1 cellular context compared by ENCODE assay signal in the genomic region with DNA sequence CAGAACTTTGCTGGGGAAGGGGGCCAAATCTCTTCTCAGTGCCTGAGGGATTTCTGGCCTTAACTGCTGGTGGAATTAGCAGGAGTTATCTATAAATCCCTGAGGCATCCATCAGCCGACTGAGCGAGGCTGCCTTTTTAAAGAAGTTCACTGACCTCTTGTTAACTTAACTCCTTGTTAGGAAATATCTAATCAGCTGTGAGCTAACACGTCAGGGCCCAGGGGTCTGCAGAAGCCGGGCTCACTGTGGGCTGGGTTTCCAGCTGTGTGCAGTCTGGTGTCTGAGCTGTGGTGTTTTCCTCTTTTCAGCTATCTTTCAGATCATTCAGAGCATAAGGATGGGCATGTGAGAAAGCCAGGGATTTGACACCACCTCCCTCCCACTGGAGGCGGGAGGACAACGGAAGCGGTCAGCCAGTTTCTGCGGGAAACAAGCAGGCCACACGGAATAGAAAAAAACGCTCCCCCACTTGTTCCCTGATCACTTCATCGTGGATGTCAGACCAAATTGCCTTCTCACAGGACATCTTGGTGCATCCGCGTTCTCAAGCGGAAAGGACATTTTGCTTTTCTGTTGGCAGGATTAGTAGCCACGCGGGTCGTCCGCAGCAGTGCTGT.
TF ChIP-seq lines count a peak whose summit lies in the region.

No MANE protein-coding gene starts in this region.

TF ChIP-seq in K562, 482 proteins besides CTCF, POLR2A, EP300 and RAD21 (continued from another document and continues in another):
- TF ChIP-seq HMBOX1 (IDR thresholded peaks at IDR 0.05) (0 out of 2 replicates have a peak, but pooled peaks have one; percentile 24), ZBED1 (IDR thresholded peaks at IDR 0.05) (no peak), KLF13 (tag; IDR thresholded peaks at IDR 0.05; ENCODE audit: borderline replicate concordance, low read depth) (no peak), IRF9 (tag; IDR thresholded peaks at IDR 0.05) (no peak), CBFA2T2 (conservative IDR thresholded peaks at IDR 0.05) (peak; percentile 28; the same call in 1 of the 2 replicates), EP400 (IDR thresholded peaks at IDR 0.05) (no peak), HBP1 (CRISPR knock-in tag; IDR thresholded peaks at IDR 0.05) (no peak), ZNF212 (CRISPR knock-in tag; IDR thresholded peaks at IDR 0.05) (no peak), ETV1 (tag; conservative IDR thresholded peaks at IDR 0.05; ENCODE audit: low read depth) (peak; percentile 60), NR3C1 (CRISPR knock-in tag; IDR thresholded peaks at IDR 0.05) (no peak), HDAC3 (IDR thresholded peaks at IDR 0.05; ENCODE audit: borderline replicate concordance, partially characterized antibody) (no peak), MAFF (IDR thresholded peaks at IDR 0.05; ENCODE audit: low read length) (no peak), TEAD4 (IDR thresholded peaks at IDR 0.05; ENCODE audit: low read length) (no peak), TEAD4 (CRISPR knock-in tag; IDR thresholded peaks at IDR 0.05; ENCODE audit: borderline replicate concordance) (no peak), ZNF197 (CRISPR knock-in tag; IDR thresholded peaks at IDR 0.05; ENCODE audit: low read depth) (no peak), POLR2H (tag; IDR thresholded peaks at IDR 0.05; ENCODE audit: low read depth) (no peak), ZBTB1 (CRISPR knock-in tag; IDR thresholded peaks at IDR 0.05; ENCODE audit: borderline replicate concordance, low read depth) (no peak), ZNF584 (CRISPR knock-in tag; IDR thresholded peaks at IDR 0.05; ENCODE audit: low read depth) (no peak), MGA (IDR thresholded peaks at IDR 0.05) (peak; percentile 67), RBM34 (IDR thresholded peaks at IDR 0.05; ENCODE audit: borderline replicate concordance, insufficient read depth, low read length) (no peak), TFAM (CRISPR knock-in tag; conservative IDR thresholded peaks at IDR 0.05) (no peak), ZNF408 (CRISPR knock-in tag; IDR thresholded peaks at IDR 0.05; ENCODE audit: low read depth) (no peak), CUX1 (CRISPR knock-in tag; IDR thresholded peaks at IDR 0.05) (0 out of 2 replicates have a peak, but pooled peaks have one; percentile 26)
- TF ChIP-seq, protein P1, sequence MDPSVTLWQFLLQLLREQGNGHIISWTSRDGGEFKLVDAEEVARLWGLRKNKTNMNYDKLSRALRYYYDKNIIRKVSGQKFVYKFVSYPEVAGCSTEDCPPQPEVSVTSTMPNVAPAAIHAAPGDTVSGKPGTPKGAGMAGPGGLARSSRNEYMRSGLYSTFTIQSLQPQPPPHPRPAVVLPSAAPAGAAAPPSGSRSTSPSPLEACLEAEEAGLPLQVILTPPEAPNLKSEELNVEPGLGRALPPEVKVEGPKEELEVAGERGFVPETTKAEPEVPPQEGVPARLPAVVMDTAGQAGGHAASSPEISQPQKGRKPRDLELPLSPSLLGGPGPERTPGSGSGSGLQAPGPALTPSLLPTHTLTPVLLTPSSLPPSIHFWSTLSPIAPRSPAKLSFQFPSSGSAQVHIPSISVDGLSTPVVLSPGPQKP (CRISPR knock-in tag; IDR thresholded peaks at IDR 0.05): no peak
- TF ChIP-seq, protein P2, sequence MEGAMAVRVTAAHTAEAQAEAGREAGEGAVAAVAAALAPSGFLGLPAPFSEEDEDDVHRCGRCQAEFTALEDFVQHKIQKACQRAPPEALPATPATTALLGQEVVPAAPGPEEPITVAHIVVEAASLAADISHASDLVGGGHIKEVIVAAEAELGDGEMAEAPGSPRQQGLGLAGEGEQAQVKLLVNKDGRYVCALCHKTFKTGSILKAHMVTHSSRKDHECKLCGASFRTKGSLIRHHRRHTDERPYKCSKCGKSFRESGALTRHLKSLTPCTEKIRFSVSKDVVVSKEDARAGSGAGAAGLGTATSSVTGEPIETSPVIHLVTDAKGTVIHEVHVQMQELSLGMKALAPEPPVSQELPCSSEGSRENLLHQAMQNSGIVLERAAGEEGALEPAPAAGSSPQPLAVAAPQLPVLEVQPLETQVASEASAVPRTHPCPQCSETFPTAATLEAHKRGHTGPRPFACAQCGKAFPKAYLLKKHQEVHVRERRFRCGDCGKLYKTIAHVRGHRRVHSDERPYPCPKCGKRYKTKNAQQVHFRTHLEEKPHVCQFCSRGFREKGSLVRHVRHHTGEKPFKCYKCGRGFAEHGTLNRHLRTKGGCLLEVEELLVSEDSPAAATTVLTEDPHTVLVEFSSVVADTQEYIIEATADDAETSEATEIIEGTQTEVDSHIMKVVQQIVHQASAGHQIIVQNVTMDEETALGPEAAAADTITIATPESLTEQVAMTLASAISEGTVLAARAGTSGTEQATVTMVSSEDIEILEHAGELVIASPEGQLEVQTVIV (CRISPR knock-in tag; IDR thresholded peaks at IDR 0.05; ENCODE audit: borderline replicate concordance): no peak
